4 cellular contexts compared by ENCODE assay signal in the genomic region with DNA sequence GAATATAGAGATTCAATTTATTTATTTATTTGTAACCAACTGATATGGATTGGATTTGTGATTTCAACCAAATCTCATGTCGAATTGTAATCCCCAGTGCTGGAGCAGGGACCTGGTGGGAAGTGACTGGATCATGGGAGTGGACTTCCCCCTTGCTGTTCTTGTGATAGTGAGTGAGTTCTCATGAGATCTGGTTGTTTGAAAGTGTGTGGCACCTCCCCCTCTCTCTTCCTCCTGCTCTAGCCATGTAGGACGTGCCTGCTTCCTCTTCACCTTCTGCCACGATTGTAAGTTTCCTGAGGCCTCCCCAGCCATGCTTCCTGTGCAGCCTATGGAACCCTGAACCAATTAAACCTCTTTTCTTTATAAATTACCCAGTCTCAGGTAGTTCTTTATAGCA. TPM values are rescaled to one million over a fixed set of nuclear protein-coding genes. Genes with fewer than 3 reads are reported as not detected.
"Had no signal": no experiment of that assay in that cellular context is flagged by ENCODE, and none has a peak within 500 bp of the region (broad histone marks: within the 10 kb centered on the region; RNA-seq: fewer than 3 reads in every experiment).

No MANE protein-coding gene starts in this region.

RNA-seq across cellular contexts. Expression of a gene that starts 55.7 kb away (rescaled TPM):
- total RNA-seq: LHCN-M2, M059J, MCF 10A, NCI-H460 had no signal
